16 cellular contexts compared by ENCODE assay signal in the genomic region with DNA sequence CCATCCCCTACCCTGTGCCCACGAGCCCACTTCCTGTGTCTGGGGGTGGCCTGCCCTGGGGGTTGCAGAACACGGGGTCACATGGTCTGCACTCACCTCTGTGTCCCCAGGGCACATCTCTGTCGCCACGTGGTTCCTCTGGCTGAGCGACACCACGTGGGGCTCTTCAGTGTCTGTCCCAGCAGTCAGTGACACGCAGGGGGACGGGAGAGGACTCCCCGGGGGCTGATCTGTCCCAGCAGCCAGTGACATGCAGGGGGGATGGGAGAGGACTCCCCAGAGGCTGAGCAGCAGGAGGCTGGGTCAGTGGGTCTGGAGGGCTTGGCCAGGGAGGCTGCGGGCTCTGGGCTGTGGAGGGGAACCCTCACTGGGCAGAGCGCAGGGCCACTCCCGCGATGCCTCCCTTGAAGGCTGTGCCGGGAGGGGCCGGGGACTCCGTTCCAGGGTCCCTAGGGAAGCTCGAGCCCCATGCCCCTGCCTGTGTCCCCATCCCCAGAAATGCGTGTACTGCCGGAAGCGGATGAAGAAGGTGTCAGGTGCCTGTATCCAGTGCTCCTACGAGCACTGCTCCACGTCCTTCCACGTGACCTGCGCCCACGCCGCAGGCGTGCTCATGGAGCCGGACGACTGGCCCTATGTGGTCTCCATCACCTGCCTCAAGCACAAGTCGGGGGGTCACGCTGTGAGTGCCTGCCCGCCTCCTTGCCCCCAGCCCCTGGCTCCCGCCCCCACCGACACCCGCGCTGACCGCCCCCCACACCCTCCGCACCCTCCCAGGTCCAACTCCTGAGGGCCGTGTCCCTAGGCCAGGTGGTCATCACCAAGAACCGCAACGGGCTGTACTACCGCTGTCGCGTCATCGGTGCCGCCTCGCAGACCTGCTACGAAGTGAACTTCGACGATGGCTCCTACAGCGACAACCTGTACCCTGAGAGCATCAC.
DNase-seq lines count a peak whose midpoint lies in the region; ATAC-seq and TF ChIP-seq lines count a peak whose summit lies in the region.
"Had no signal": no experiment of that assay in that cellular context is flagged by ENCODE, and none has a peak within 500 bp of the region (broad histone marks: within the 10 kb centered on the region; RNA-seq: fewer than 3 reads in every experiment).

No MANE protein-coding gene starts in this region.

- H3K4me1 ChIP-seq in DND-41 (ENCODE audit: insufficient read depth, low read length), result 0 out of 2 replicates have a peak, but pooled peaks cover 3% of the 10 kb centered on the region
- H3K4me1 ChIP-seq in Karpas-422 (ENCODE audit: low read length), result peaks cover 18% of the 10 kb centered on the region
- H3K4me1 ChIP-seq in ovary (ENCODE audit: insufficient read depth), result no peaks in the 10 kb centered on the region
- H3K4me1 ChIP-seq: tibial artery had no signal

- H3K27me3 ChIP-seq in DND-41 (ENCODE audit: insufficient read depth, low read length, poor library complexity) (no peaks in the 10 kb centered on the region), Karpas-422 (ENCODE audit: low read length) (no peaks in the 10 kb centered on the region), ovary (no peaks in the 10 kb centered on the region)
- H3K27me3 ChIP-seq: tibial artery had no signal

- intact Hi-C loops in ovary (cut with DNase I), result loop anchor here in 1 of 4 donors (10.0 kb wide), 1 partner anchor 89 kb away; no protein-coding TSS in a partner anchor

- H4K20me1 ChIP-seq in DND-41 (ENCODE audit: insufficient read depth, low read length) (peaks cover 18% of the 10 kb centered on the region), Karpas-422 (ENCODE audit: insufficient read depth, low read depth, low read length) (peaks cover 5% of the 10 kb centered on the region; the same call in 1 of the 2 replicates)

- H3K9me3 Mint-ChIP-seq in effector memory CD8-positive, alpha-beta T cell, result no peaks in the 10 kb centered on the region
- H3K9me3 Mint-ChIP-seq: activated naive CD4-positive, alpha-beta T cell treated with anti-CD3 and anti-CD28 coated beads, Interleukin-2, amount 50 U/mL, for 24 hours; central memory CD8-positive, alpha-beta T cell had no signal

- H3K4me3 ChIP-seq in DND-41 (ENCODE audit: low read depth in 1 of 2, low read length in 2 of 2), result no peak overlapping the region
- H3K4me3 ChIP-seq in Karpas-422 (ENCODE audit: low read length), result no peak overlapping the region
- no peak overlapping the region for H3K4me3 ChIP-seq in ovary
- H3K4me3 ChIP-seq: SK-N-MC, tibial artery had no signal

- peaks cover 41% of the 10 kb centered on the region for H3K36me3 Mint-ChIP-seq in effector memory CD8-positive, alpha-beta T cell (ENCODE audit: insufficient read depth)

- H3K4me2 ChIP-seq in DND-41 (ENCODE audit: insufficient read depth, low read length) (no peak overlapping the region), Karpas-422 (ENCODE audit: low read depth, low read length, poor library complexity, severe bottlenecking) (no peak overlapping the region)

- ATAC-seq in DND-41 (ENCODE audit: insufficient read depth, low read depth) (peak; percentile 77), GM19467 (IDR thresholded peaks at IDR 0.05; ENCODE audit: unreplicated experiment) (no peak)
- ATAC-seq in effector memory CD8-positive, alpha-beta T cell (replicated peaks), result peak; percentile 23

- no peaks in the 10 kb centered on the region for H3K27me3 Mint-ChIP-seq in effector memory CD8-positive, alpha-beta T cell
- H3K27me3 Mint-ChIP-seq: activated naive CD4-positive, alpha-beta T cell treated with anti-CD3 and anti-CD28 coated beads, Interleukin-2, amount 50 U/mL, for 24 hours; central memory CD8-positive, alpha-beta T cell had no signal

- H3K36me3 ChIP-seq in DND-41 (ENCODE audit: insufficient read depth, low read length) (peaks cover 87% of the 10 kb centered on the region), Karpas-422 (ENCODE audit: insufficient read depth, low read length) (peaks cover 14% of the 10 kb centered on the region), ovary (no peaks in the 10 kb centered on the region)

- DNase-seq in DND-41, result peak; percentile 47
- peak; percentile 83 for DNase-seq in Karpas-422
- DNase-seq in effector memory CD8-positive, alpha-beta T cell, result no peak
- peak in 4 of 5 donors; percentile 6 to 24 (median 16) for DNase-seq in ovary
- DNase-seq in iPS-NIHi7 (ENCODE audit: extremely low spot score), result no peak
- no peak for DNase-seq in DMS79 (lab: John Stamatoyannopoulos, UW)
- DNase-seq: foreskin melanocyte, IMR-90, NCI-H1417, NCI-H2227 treated with DMSO at 0.1 percent for 48 hours, tibial artery had no signal

- TF ChIP-seq CTCF in DND-41 (IDR thresholded peaks at IDR 0.05; ENCODE audit: borderline replicate concordance, extremely low read depth, low read length, poor library complexity, severe bottlenecking) (no peak), ovary (IDR thresholded peaks at IDR 0.05) (no peak)

- no peak overlapping the region for H3K4me3 Mint-ChIP-seq in effector memory CD8-positive, alpha-beta T cell
- H3K4me3 Mint-ChIP-seq: activated naive CD4-positive, alpha-beta T cell treated with anti-CD3 and anti-CD28 coated beads, Interleukin-2, amount 50 U/mL, for 24 hours; central memory CD8-positive, alpha-beta T cell had no signal

- peak overlapping the region in 1 of 2 donors; percentile 22 for H3K27ac Mint-ChIP-seq in effector memory CD8-positive, alpha-beta T cell
- H3K27ac Mint-ChIP-seq: activated naive CD4-positive, alpha-beta T cell treated with anti-CD3 and anti-CD28 coated beads, Interleukin-2, amount 50 U/mL, for 24 hours had no signal

- H3K79me2 ChIP-seq in DND-41 (ENCODE audit: insufficient read depth, low read length) (no peaks in the 10 kb centered on the region), Karpas-422 (ENCODE audit: low read length) (0 out of 2 replicates have a peak, but pooled peaks cover 3% of the 10 kb centered on the region)

- no peak for TF ChIP-seq EP300 in ovary (IDR thresholded peaks at IDR 0.05)

- TF ChIP-seq POLR2A in ovary (IDR thresholded peaks at IDR 0.05), result no peak

- no peaks in the 10 kb centered on the region for H3K9me3 ChIP-seq in DND-41 (ENCODE audit: insufficient read depth, low read length, severe bottlenecking)
- no peaks in the 10 kb centered on the region for H3K9me3 ChIP-seq in Karpas-422 (ENCODE audit: low read length)
- no peaks in the 10 kb centered on the region for H3K9me3 ChIP-seq in ovary
- H3K9me3 ChIP-seq: tibial artery had no signal

- H3K4me1 Mint-ChIP-seq in effector memory CD8-positive, alpha-beta T cell (ENCODE audit: low read depth in 2 of 2), result peaks cover 18 to 23% of the 10 kb centered on the region in 2 donors

- H2AFZ ChIP-seq in DND-41 (ENCODE audit: low read depth, low read length) (no peak overlapping the region), Karpas-422 (ENCODE audit: low read length) (no peak overlapping the region)

- no peak overlapping the region; the same call in 1 of the 2 replicates for H3K27ac ChIP-seq in DND-41 (ENCODE audit: low read length)
- no peak overlapping the region for H3K27ac ChIP-seq in Karpas-422 (ENCODE audit: low read length)
- H3K27ac ChIP-seq in ovary, result no peak overlapping the region
- H3K27ac ChIP-seq: C4-2B, SK-N-MC, tibial artery had no signal

- H3K9me2 ChIP-seq in Karpas-422 (replicated peaks; ENCODE audit: insufficient read depth, low read length), result no peaks in the 10 kb centered on the region

- 92 to 94% (median 93%) methylated on average over 42 to 51 of the region's 51 CpGs for WGBS in ovary, 3 donors

- no peak overlapping the region for H3K9ac ChIP-seq in DND-41 (ENCODE audit: low read depth, low read length)
- no peak overlapping the region for H3K9ac ChIP-seq in Karpas-422 (ENCODE audit: low read length)

Comparison
In these comparisons a context has a peak if more than half of its experiments do, and no peak if none do; other contexts are left out.
1. DNase-seq: peak in DND-41 (single experiment), Karpas-422 (single experiment) and ovary (4 of 5); none in effector memory CD8-positive, alpha-beta T cell (0 of 3), iPS-NIHi7 (single experiment) and DMS79 (single experiment).